21 cellular contexts compared by ENCODE assay signal in the genomic region with DNA sequence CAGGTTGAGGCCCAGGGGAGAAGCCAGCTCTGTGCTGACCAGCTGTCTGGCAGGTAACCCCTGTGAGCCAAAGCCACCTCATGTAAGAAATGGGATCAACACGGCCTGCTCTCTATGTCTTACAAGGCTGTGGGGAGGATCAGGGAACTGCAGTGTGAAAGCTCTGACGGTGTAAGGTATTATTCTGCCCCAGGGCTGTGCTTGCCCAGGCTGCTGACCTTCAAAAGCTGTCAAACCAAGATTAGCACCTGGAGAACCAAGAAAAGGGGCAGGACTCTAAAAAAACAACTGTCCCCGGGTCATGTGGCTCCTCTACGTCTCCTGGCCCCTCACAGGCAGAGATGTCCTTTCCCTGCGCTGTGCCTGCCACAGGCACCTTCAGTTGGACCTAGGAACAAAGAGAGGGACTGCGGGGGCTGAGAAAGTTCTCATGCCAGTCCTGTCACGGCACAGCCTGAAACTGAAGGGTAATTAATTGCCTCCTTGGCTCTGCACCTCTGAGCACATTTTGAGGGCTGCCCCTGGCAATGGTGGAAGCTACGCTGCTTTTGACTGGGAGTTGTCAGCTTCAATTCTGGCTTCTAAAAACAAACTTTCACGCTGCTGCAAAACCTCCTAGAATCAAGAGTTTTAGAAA.
DNase-seq lines count a peak whose midpoint lies in the region; ATAC-seq and TF ChIP-seq lines count a peak whose summit lies in the region.
"Had no signal": no experiment of that assay in that cellular context is flagged by ENCODE, and none has a peak within 500 bp of the region (broad histone marks: within the 10 kb centered on the region; RNA-seq: fewer than 3 reads in every experiment).

No MANE protein-coding gene starts in this region.

- H3K27ac Mint-ChIP-seq in brain, result peak overlapping the region; percentile 1 to 87 (median 67)
- H3K27ac Mint-ChIP-seq: CD4-positive, alpha-beta memory T cell had no signal

- no peaks in the 10 kb centered on the region for H3K36me3 ChIP-seq in testis (ENCODE audit: low read depth, missing control alignments)
- H3K36me3 ChIP-seq: Peyer's patch had no signal

- no peaks in the 10 kb centered on the region for H3K4me1 ChIP-seq in testis
- H3K4me1 ChIP-seq: Peyer's patch had no signal

- WGBS in testis, 2 donors, result 69 to 71% methylated on average over 9 of the region's 9 CpGs

- DNase-seq in NCI-H2171 treated with DMSO at 0.1 percent for 48 hours (lab: John Stamatoyannopoulos, UW) (peak; percentile 57), NCI-H2171 (lab: John Stamatoyannopoulos, UW) (no peak), left kidney (ENCODE audit: low read depth, low spot score) (peak; percentile 28), CD1c-positive myeloid dendritic cell (ENCODE audit: extremely low spot score) (no peak), testis (no peak)
- DNase-seq: BE2C; Calu3; CD4-positive, alpha-beta memory T cell; DMS79; GM23248; KG1; NCI-H1417 treated with DMSO at 0.1 percent for 48 hours; NCI-H2081; Peyer's patch; Right ventricle myocardium superior had no signal

- peaks cover 44% of the 10 kb centered on the region for H3K4me1 Mint-ChIP-seq in brain
- H3K4me1 Mint-ChIP-seq: CD4-positive, alpha-beta memory T cell had no signal

- ATAC-seq in HG03354 (IDR thresholded peaks at IDR 0.05; ENCODE audit: poor library complexity, severe bottlenecking, unreplicated experiment), result no peak
- ATAC-seq: HCT116, HepG2 had no signal

- TF ChIP-seq CTCF in brain (conservative IDR thresholded peaks at IDR 0.05) (no peak), testis (IDR thresholded peaks at IDR 0.05) (no peak)

- peak overlapping the region; percentile 52 for H3K27ac ChIP-seq in temporal lobe (ENCODE audit: low read depth, low read length)
- no peak overlapping the region for H3K27ac ChIP-seq in testis
- H3K27ac ChIP-seq: 22Rv1, GM23248, Peyer's patch had no signal

- H3K36me3 Mint-ChIP-seq in brain, result peaks cover 50% of the 10 kb centered on the region
- H3K36me3 Mint-ChIP-seq: CD4-positive, alpha-beta memory T cell had no signal

- H3K27me3 Mint-ChIP-seq in brain, result no peaks in the 10 kb centered on the region

- peak overlapping the region in 1 of 5 experiments; percentile 9 for H3K4me3 Mint-ChIP-seq in brain
- H3K4me3 Mint-ChIP-seq: CD4-positive, alpha-beta memory T cell had no signal

- H3K9me3 Mint-ChIP-seq in brain, result no peaks in the 10 kb centered on the region
- H3K9me3 Mint-ChIP-seq: CD4-positive, alpha-beta memory T cell had no signal

- H3K9me3 ChIP-seq in testis, result no peaks in the 10 kb centered on the region
- H3K9me3 ChIP-seq: BE2C, Peyer's patch had no signal

- no peak overlapping the region for H3K4me3 ChIP-seq in testis
- H3K4me3 ChIP-seq: GM23248, Peyer's patch had no signal

- no peaks in the 10 kb centered on the region for H3K27me3 ChIP-seq in testis
- H3K27me3 ChIP-seq: BE2C, Peyer's patch had no signal

- TF ChIP-seq POLR2A in testis (IDR thresholded peaks at IDR 0.05), result no peak

- intact Hi-C loops in testis (cut with DNase I; ENCODE audit: low total_unique reads), result no loop called here

Comparison
In these comparisons a context has a peak if more than half of its experiments do, and no peak if none do; other contexts are left out.
1. DNase-seq: peak in NCI-H2171 treated with DMSO at 0.1 percent for 48 hours (single experiment) and left kidney (single experiment); none in NCI-H2171 (single experiment), CD1c-positive myeloid dendritic cell (single experiment) and testis (single experiment).